Comparison of ENCODE assay signal across 14 cellular contexts in the genomic region with DNA sequence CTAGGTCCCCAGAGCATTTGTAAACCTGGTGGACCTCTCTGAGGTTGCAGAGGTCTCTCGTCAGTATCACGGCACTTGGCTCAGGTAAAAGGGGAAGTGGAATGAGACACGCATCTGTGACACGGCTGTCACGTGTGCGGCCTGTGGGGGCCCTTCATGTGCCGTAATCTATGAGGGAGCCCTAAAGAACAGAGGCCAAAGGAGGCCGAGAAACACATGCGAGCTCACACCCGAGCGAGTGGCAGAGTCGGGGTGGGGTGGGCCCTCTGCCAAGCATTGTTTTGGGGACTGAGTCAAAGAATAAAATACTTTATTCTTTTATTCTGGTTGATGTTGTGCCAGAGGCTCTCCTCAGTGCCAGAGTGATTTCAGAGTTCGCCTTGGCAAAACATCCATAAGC.
DNase-seq lines count a peak whose midpoint lies in the region; ATAC-seq lines count a peak whose summit lies in the region.
"Had no signal": no experiment of that assay in that cellular context is flagged by ENCODE, and none has a peak within 500 bp of the region (broad histone marks: within the 10 kb centered on the region; RNA-seq: fewer than 3 reads in every experiment).

No MANE protein-coding gene starts in this region.

- peak; percentile 65 for ATAC-seq in GM18867 (IDR thresholded peaks at IDR 0.05; ENCODE audit: unreplicated experiment)
- ATAC-seq in HG03139 (IDR thresholded peaks at IDR 0.05; ENCODE audit: unreplicated experiment), result no peak

- DNase-seq in amygdala (lab: John Stamatoyannopoulos, UW) (peak in 40 of 56 donors; percentile 6 to 86 (median 36)), head of caudate nucleus (peak; percentile 23 to 91 (median 77)), putamen (ENCODE audit: low spot score) (peak; percentile 65), DMS79 (lab: John Stamatoyannopoulos, UW) (no peak), ecto neural progenitor cell (ENCODE audit: low spot score) (no peak)
- DNase-seq in T-helper 2 cell treated with Interferon-gamma antibody and Interleukin-4, amounts not matched to agents 5 μg/mL and 100 μg/mL, for 36 hours (ENCODE audit: low spot score), result no peak
- DNase-seq: activated CD4-positive, alpha-beta T cell treated with anti-CD3 and anti-CD28 coated beads, Interleukin-2, amount 50 U/mL, for 4 hours; activated T-cell treated with anti-CD3 and anti-CD28 coated beads, Interleukin-2, amount 50 U/mL, for 48 hours; NCI-H187 treated with DMSO at 0.1 percent for 48 hours; SK-N-SH; stimulated activated CD4-positive, alpha-beta T cell treated with anti-CD3 and anti-CD28 coated beads, Interleukin-15, amount 100 ng/mL, for 24 hours had no signal

- no peaks in the 10 kb centered on the region for H3K36me3 Mint-ChIP-seq in T-helper 2 cell treated with Interferon-gamma antibody and Interleukin-4, amounts not matched to agents 5 μg/mL and 100 μg/mL, for 36 hours (ENCODE audit: low read depth)
- H3K36me3 Mint-ChIP-seq: natural killer cell treated with Interleukin-12 subunit alpha and Interleukin-12 subunit beta and Interleukin-15 and Interleukin-18, amount 100 ng/mL, for 72 hours had no signal

- H3K27me3 Mint-ChIP-seq in T-helper 2 cell treated with Interferon-gamma antibody and Interleukin-4, amounts not matched to agents 5 μg/mL and 100 μg/mL, for 36 hours (ENCODE audit: low read depth), result peaks cover 4% of the 10 kb centered on the region

- no peaks in the 10 kb centered on the region for H3K9me3 Mint-ChIP-seq in T-helper 2 cell treated with Interferon-gamma antibody and Interleukin-4, amounts not matched to agents 5 μg/mL and 100 μg/mL, for 36 hours
- H3K9me3 Mint-ChIP-seq: natural killer cell treated with Interleukin-12 subunit alpha and Interleukin-12 subunit beta and Interleukin-15 and Interleukin-18, amount 100 ng/mL, for 72 hours had no signal

- H3K4me1 Mint-ChIP-seq in T-helper 2 cell treated with Interferon-gamma antibody and Interleukin-4, amounts not matched to agents 5 μg/mL and 100 μg/mL, for 36 hours (ENCODE audit: low read depth), result peaks cover 5% of the 10 kb centered on the region

- H3K4me3 Mint-ChIP-seq in T-helper 2 cell treated with Interferon-gamma antibody and Interleukin-4, amounts not matched to agents 5 μg/mL and 100 μg/mL, for 36 hours, result no peak overlapping the region
- H3K4me3 Mint-ChIP-seq: natural killer cell treated with Interleukin-12 subunit alpha and Interleukin-12 subunit beta and Interleukin-15 and Interleukin-18, amount 100 ng/mL, for 72 hours had no signal

- intact Hi-C loops in head of caudate nucleus (cut with DNase I), result no loop called here

- no peak overlapping the region for H3K27ac Mint-ChIP-seq in T-helper 2 cell treated with Interferon-gamma antibody and Interleukin-4, amounts not matched to agents 5 μg/mL and 100 μg/mL, for 36 hours

Comparison
In these comparisons a context has a peak if more than half of its experiments do, and no peak if none do; other contexts are left out.
1. DNase-seq: peak in amygdala (40 of 56), head of caudate nucleus (42 of 42) and putamen (single experiment); none in DMS79 (single experiment), T-helper 2 cell treated with Interferon-gamma antibody and Interleukin-4, amounts not matched to agents 5 μg/mL and 100 μg/mL, for 36 hours (single experiment) and ecto neural progenitor cell (single experiment).